In the genomic region with DNA sequence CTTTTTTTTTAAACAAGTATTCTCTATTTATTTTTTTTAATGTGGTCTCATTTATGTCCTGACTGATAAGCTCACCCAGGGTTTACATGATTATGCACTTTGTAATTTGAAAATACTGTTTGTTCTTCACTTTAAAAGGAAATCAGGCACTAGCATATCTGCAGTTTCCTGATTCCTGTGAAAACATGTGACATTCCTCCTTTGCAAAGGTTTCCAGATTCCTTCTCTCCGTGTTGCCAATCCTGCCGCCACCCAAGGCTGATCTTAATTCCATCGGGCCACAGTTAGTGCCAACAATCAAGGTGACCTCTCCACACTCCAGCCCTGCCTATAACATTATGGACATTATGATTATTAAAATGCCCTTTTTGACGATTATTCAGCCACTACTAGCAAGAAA, we compare ENCODE assay signal across 20 cellular contexts.
A peak's percentile ranks its signal among the peaks of the same experiment; 100 is the strongest.
DNase-seq lines count a peak whose midpoint lies in the region; ATAC-seq, FAIRE-seq and TF ChIP-seq lines count a peak whose summit lies in the region.
"Had no signal": no experiment of that assay in that cellular context is flagged by ENCODE, and none has a peak within 500 bp of the region (broad histone marks: within the 10 kb centered on the region; RNA-seq: fewer than 3 reads in every experiment).

No MANE protein-coding gene starts in this region.

- ATAC-seq in IMR-90 (ENCODE audit: low read depth) (peak; percentile 34), body of pancreas (peak; percentile 85)
- ATAC-seq: naive thymus-derived CD4-positive, alpha-beta T cell; stimulated activated effector memory CD8-positive, alpha-beta T cell treated with anti-CD3 and anti-CD28 coated beads, Interleukin-12 subunit alpha, Interleukin-12 subunit beta, amount 100 ng/mL, for 72 hours had no signal

- in situ Hi-C loops in IMR-90 (cut with MboI; ENCODE audit: low sequenced_read_pairs), result no loop called here

- H3K36me3 Mint-ChIP-seq in activated T-helper 1 cell treated with anti-CD3 and anti-CD28 coated beads, Interleukin-12 subunit alpha, Interleukin-12 subunit beta, Interleukin-2, Interleukin-4 antibody, amounts not matched to agents 30 ng/mL and 10 ng/mL and 1 ng/mL, durations not matched to agents 14 hours and 24 hours and 36 hours (ENCODE audit: low read depth), result no peaks in the 10 kb centered on the region
- H3K36me3 Mint-ChIP-seq: naive thymus-derived CD4-positive, alpha-beta T cell; stimulated activated effector memory CD8-positive, alpha-beta T cell treated with anti-CD3 and anti-CD28 coated beads, Interleukin-12 subunit alpha, Interleukin-12 subunit beta, amount 100 ng/mL, for 72 hours had no signal

- H3K27me3 Mint-ChIP-seq in activated T-helper 1 cell treated with anti-CD3 and anti-CD28 coated beads, Interleukin-12 subunit alpha, Interleukin-12 subunit beta, Interleukin-2, Interleukin-4 antibody, amounts not matched to agents 30 ng/mL and 10 ng/mL and 1 ng/mL, durations not matched to agents 14 hours and 24 hours and 36 hours (ENCODE audit: insufficient read depth), result no peaks in the 10 kb centered on the region
- H3K27me3 Mint-ChIP-seq: B cell; naive thymus-derived CD4-positive, alpha-beta T cell had no signal

- no peak overlapping the region for H3K9ac ChIP-seq in IMR-90 (ENCODE audit: low read depth, low read length)
- no peak overlapping the region for H3K9ac ChIP-seq in keratinocyte (ENCODE audit: control insufficient read depth, extremely low read depth, insufficient read depth, low read length)
- H3K9ac ChIP-seq in SK-N-SH, result no peak overlapping the region

- H3K9me3 ChIP-seq in IMR-90 (ENCODE audit: control insufficient read depth, insufficient read depth, low read length) (no peaks in the 10 kb centered on the region), body of pancreas (no peaks in the 10 kb centered on the region), keratinocyte (ENCODE audit: control insufficient read depth, low read depth, low read length) (no peaks in the 10 kb centered on the region), SK-N-SH (no peaks in the 10 kb centered on the region)
- H3K9me3 ChIP-seq: tibial artery had no signal

- H3K56ac ChIP-seq in IMR-90 (ENCODE audit: extremely low read depth, insufficient read depth, low read length), result no peak overlapping the region

- no peak overlapping the region for H3K27ac ChIP-seq in IMR-90 (ENCODE audit: insufficient read depth, low read length)
- H3K27ac ChIP-seq in body of pancreas, result peak overlapping the region in 3 of 4 donors; percentile 10 to 61 (median 51)
- H3K27ac ChIP-seq in keratinocyte (ENCODE audit: control insufficient read depth, insufficient read depth, low read length), result peak overlapping the region; percentile 16
- H3K27ac ChIP-seq in SK-N-SH (ENCODE audit: low read depth in 2 of 2, low read length in 1 of 2), result no peak overlapping the region

- no peak overlapping the region for H2BK120ac ChIP-seq in IMR-90 (ENCODE audit: low read depth, low read length)

- H3K9me2 ChIP-seq in SK-N-SH, result no peaks in the 10 kb centered on the region

- H3K14ac ChIP-seq in IMR-90 (replicated peaks; ENCODE audit: low read depth, low read length), result no peak overlapping the region

- H3K4me3 ChIP-seq in IMR-90 (ENCODE audit: insufficient read depth, low read depth, low read length), result no peak overlapping the region
- no peak overlapping the region for H3K4me3 ChIP-seq in body of pancreas
- no peak overlapping the region for H3K4me3 ChIP-seq in keratinocyte (ENCODE audit: control insufficient read depth in 2 of 3, extremely low read depth in 1 of 3, insufficient read depth in 2 of 3, low read depth in 1 of 3, low read length in 3 of 3)
- no peak overlapping the region for H3K4me3 ChIP-seq in retinal pigment epithelial cell (ENCODE audit: low read length)
- H3K4me3 ChIP-seq in SK-N-SH (ENCODE audit: low read depth in 2 of 2, low read length in 1 of 2), result no peak overlapping the region
- H3K4me3 ChIP-seq: tibial artery had no signal

- no peak for TF ChIP-seq EP300 in SK-N-SH (IDR thresholded peaks at IDR 0.05; ENCODE audit: borderline replicate concordance in 1 of 2, low read depth in 1 of 2, low read length in 1 of 2)

- no peak overlapping the region for H2BK15ac ChIP-seq in IMR-90 (ENCODE audit: low read depth, low read length)

- peak; percentile 13 for FAIRE-seq in keratinocyte (lab: Jason Lieb, UNC)
- FAIRE-seq: GM12892 had no signal

- no peak overlapping the region for H3K27ac Mint-ChIP-seq in activated T-helper 1 cell treated with anti-CD3 and anti-CD28 coated beads, Interleukin-12 subunit alpha, Interleukin-12 subunit beta, Interleukin-2, Interleukin-4 antibody, amounts not matched to agents 30 ng/mL and 10 ng/mL and 1 ng/mL, durations not matched to agents 14 hours and 24 hours and 36 hours
- H3K27ac Mint-ChIP-seq: B cell; naive thymus-derived CD4-positive, alpha-beta T cell; stimulated activated effector memory CD8-positive, alpha-beta T cell treated with anti-CD3 and anti-CD28 coated beads, Interleukin-12 subunit alpha, Interleukin-12 subunit beta, amount 100 ng/mL, for 72 hours had no signal

- no CpG with 5 or more reads among the region's 4 CpGs for WGBS in IMR-90 (ENCODE audit: extremely low coverage in 2 of 2, insufficient read length in 1 of 2), 2 experiments
- 11 to 19% methylated on average over 4 of the region's 4 CpGs for WGBS in body of pancreas, 2 donors
- 67% methylated on average over 4 of the region's 4 CpGs for WGBS in SK-N-SH (ENCODE audit: low lambda C conversion rate)

- no peak overlapping the region for H2AK5ac ChIP-seq in IMR-90 (ENCODE audit: low read depth, low read length)

- H3K9me3 Mint-ChIP-seq in activated T-helper 1 cell treated with anti-CD3 and anti-CD28 coated beads, Interleukin-12 subunit alpha, Interleukin-12 subunit beta, Interleukin-2, Interleukin-4 antibody, amounts not matched to agents 30 ng/mL and 10 ng/mL and 1 ng/mL, durations not matched to agents 14 hours and 24 hours and 36 hours, result no peaks in the 10 kb centered on the region

- dilution Hi-C loops in IMR-90 (cut with HindIII; ENCODE audit: low sequenced_read_pairs, unreplicated experiment) (no loop called here), keratinocyte (cut with MboI; ENCODE audit: extremely low pct_ligation_motif_present, low sequenced_read_pairs) (no loop called here)

- no TSS peak for BruUV-seq in IMR-90 (replicated peaks; lab: Mats Ljungman, UMichigan)

- DNase-seq in IMR-90 (peak; percentile 11), body of pancreas (peak; percentile 8 to 28 (median 12)), keratinocyte (ENCODE audit: low read depth, low spot score) (no peak), retinal pigment epithelial cell (ENCODE audit: low read depth) (peak; percentile 77), SK-N-SH (no peak), EL (no peak), T-helper 2 cell (no peak)
- no peak for DNase-seq in activated T-helper 1 cell treated with anti-CD3 and anti-CD28 coated beads, Interleukin-12 subunit alpha, Interleukin-12 subunit beta, Interleukin-2, Interleukin-4 antibody, amounts not matched to agents 30 ng/mL and 10 ng/mL and 1 ng/mL, durations not matched to agents 14 hours and 24 hours and 36 hours (ENCODE audit: low spot score)
- DNase-seq: activated naive CD4-positive, alpha-beta T cell treated with anti-CD3 and anti-CD28 coated beads, Interleukin-2, amount 50 U/mL, for 16 hours; GF-D8; naive thymus-derived CD4-positive, alpha-beta T cell; NCI-H2029 treated with DMSO at 0.1 percent for 48 hours; NCI-H510A; SIG-M5; stimulated activated CD4-positive, alpha-beta T cell treated with anti-CD3 and anti-CD28 coated beads, Interleukin-12 subunit alpha, Interleukin-12 subunit beta, amount 100 ng/mL, for 4 hours; T1000; tibial artery had no signal

- H3K18ac ChIP-seq in IMR-90 (ENCODE audit: low read depth, low read length), result peak overlapping the region; percentile 3; the same call in 1 of the 2 replicates

- H3K4me1 ChIP-seq in IMR-90 (ENCODE audit: control insufficient read depth, insufficient read depth, low read length), result peaks cover 3% of the 10 kb centered on the region; the same call in 1 of the 2 replicates
- no peaks in the 10 kb centered on the region for H3K4me1 ChIP-seq in body of pancreas
- H3K4me1 ChIP-seq in keratinocyte (ENCODE audit: control insufficient read depth, extremely low read depth, insufficient read depth, low read length), result peaks cover 18% of the 10 kb centered on the region
- no peaks in the 10 kb centered on the region; a peak in 1 of 4 replicates for H3K4me1 ChIP-seq in SK-N-SH (ENCODE audit: control insufficient read depth in 1 of 2, insufficient read depth in 2 of 2, low read depth in 1 of 2, low read length in 1 of 2)

- H4K8ac ChIP-seq in IMR-90 (ENCODE audit: low read depth in 2 of 2, low read length in 2 of 2), result 0 out of 4 replicates have a peak overlapping the region, but pooled peaks have one; percentile 17 to 44

- H2BK20ac ChIP-seq in IMR-90 (ENCODE audit: low read depth, low read length), result no peak overlapping the region

- CTCF ChIA-PET in IMR-90 (lab: Yijun Ruan, JAX) (no interaction called here), SK-N-SH (lab: Yijun Ruan, JAX) (no interaction called here)

- no peaks in the 10 kb centered on the region for H3K27me3 ChIP-seq in IMR-90 (ENCODE audit: control insufficient read depth, insufficient read depth, low read length)
- H3K27me3 ChIP-seq in body of pancreas, result no peaks in the 10 kb centered on the region
- H3K27me3 ChIP-seq in keratinocyte (ENCODE audit: control insufficient read depth, extremely low read depth, insufficient read depth, low read length), result no peaks in the 10 kb centered on the region
- no peaks in the 10 kb centered on the region for H3K27me3 ChIP-seq in SK-N-SH (ENCODE audit: insufficient read depth)
- H3K27me3 ChIP-seq: tibial artery had no signal

- peak overlapping the region; percentile 2; the same call in 1 of the 2 replicates for H4K5ac ChIP-seq in IMR-90 (ENCODE audit: low read depth, low read length)

- no peak overlapping the region for H2BK5ac ChIP-seq in IMR-90 (ENCODE audit: low read depth, low read length, poor library complexity, severe bottlenecking)

- no peaks in the 10 kb centered on the region for H3K4me1 Mint-ChIP-seq in activated T-helper 1 cell treated with anti-CD3 and anti-CD28 coated beads, Interleukin-12 subunit alpha, Interleukin-12 subunit beta, Interleukin-2, Interleukin-4 antibody, amounts not matched to agents 30 ng/mL and 10 ng/mL and 1 ng/mL, durations not matched to agents 14 hours and 24 hours and 36 hours (ENCODE audit: low read depth)
- H3K4me1 Mint-ChIP-seq: B cell; naive thymus-derived CD4-positive, alpha-beta T cell; stimulated activated effector memory CD8-positive, alpha-beta T cell treated with anti-CD3 and anti-CD28 coated beads, Interleukin-12 subunit alpha, Interleukin-12 subunit beta, amount 100 ng/mL, for 72 hours had no signal

- no peak overlapping the region for H3K4me3 Mint-ChIP-seq in activated T-helper 1 cell treated with anti-CD3 and anti-CD28 coated beads, Interleukin-12 subunit alpha, Interleukin-12 subunit beta, Interleukin-2, Interleukin-4 antibody, amounts not matched to agents 30 ng/mL and 10 ng/mL and 1 ng/mL, durations not matched to agents 14 hours and 24 hours and 36 hours
- H3K4me3 Mint-ChIP-seq: B cell; naive thymus-derived CD4-positive, alpha-beta T cell; stimulated activated effector memory CD8-positive, alpha-beta T cell treated with anti-CD3 and anti-CD28 coated beads, Interleukin-12 subunit alpha, Interleukin-12 subunit beta, amount 100 ng/mL, for 72 hours had no signal

- no peak overlapping the region for H3K4ac ChIP-seq in IMR-90 (ENCODE audit: low read depth, low read length)

- TF ChIP-seq POLR2A in IMR-90 (IDR thresholded peaks at IDR 0.05; ENCODE audit: low read depth, low read length) (no peak), body of pancreas (IDR thresholded peaks at IDR 0.05) (no peak)

- no peaks in the 10 kb centered on the region for H3K79me1 ChIP-seq in IMR-90 (ENCODE audit: low read depth in 1 of 2, low read length in 2 of 2)

- TF ChIP-seq CTCF in IMR-90 (conservative IDR thresholded peaks at IDR 0.05; ENCODE audit: low read depth, low read length) (no peak), body of pancreas (IDR thresholded peaks at IDR 0.05) (no peak), keratinocyte (optimal IDR thresholded peaks at IDR 0.05 in 1 of 3, IDR thresholded peaks at IDR 0.05 in 1 of 3, conservative IDR thresholded peaks at IDR 0.05 in 1 of 3; ENCODE audit: extremely low read depth in 1 of 3, insufficient read depth in 2 of 3, low read length in 3 of 3) (no peak), retinal pigment epithelial cell (conservative IDR thresholded peaks at IDR 0.05; ENCODE audit: low read depth, low read length) (no peak), SK-N-SH (IDR thresholded peaks at IDR 0.05) (no peak)

- no peak overlapping the region for H2AK9ac ChIP-seq in IMR-90 (replicated peaks; ENCODE audit: low read depth, low read length, poor library complexity)

- H3K4me2 ChIP-seq in IMR-90 (ENCODE audit: low read depth, low read length) (no peak overlapping the region), keratinocyte (ENCODE audit: control insufficient read depth, extremely low read depth, insufficient read depth, low read depth, low read length) (peak overlapping the region; percentile 42), SK-N-SH (no peak overlapping the region)

- POLR2A ChIA-PET in IMR-90 (lab: Charles Lee; ENCODE audit: unreplicated experiment), result no interaction called here
- POLR2A ChIA-PET in SK-N-SH (lab: Yijun Ruan, JAX), result no interaction called here

- H3K36me3 ChIP-seq in IMR-90 (ENCODE audit: control insufficient read depth, insufficient read depth, low read length), result no peaks in the 10 kb centered on the region
- no peaks in the 10 kb centered on the region for H3K36me3 ChIP-seq in body of pancreas (replicated peaks in 1 of 2; ENCODE audit: insufficient read depth in 1 of 2, low read depth in 2 of 2)
- H3K36me3 ChIP-seq in keratinocyte (ENCODE audit: control insufficient read depth in 2 of 2, extremely low read depth in 1 of 2, insufficient read depth in 2 of 2, low read length in 2 of 2), result no peaks in the 10 kb centered on the region
- no peaks in the 10 kb centered on the region for H3K36me3 ChIP-seq in SK-N-SH (replicated peaks in 1 of 2; ENCODE audit: control insufficient read depth in 1 of 2, insufficient read depth in 2 of 2, low read length in 1 of 2)
- H3K36me3 ChIP-seq: tibial artery had no signal

- H3K23ac ChIP-seq in IMR-90 (ENCODE audit: low read depth, low read length), result no peak overlapping the region

- no peak overlapping the region for H4K91ac ChIP-seq in IMR-90 (ENCODE audit: insufficient read depth, low read depth, low read length)

- H4K20me1 ChIP-seq in IMR-90 (ENCODE audit: insufficient read depth, low read length) (no peaks in the 10 kb centered on the region), keratinocyte (ENCODE audit: control insufficient read depth, extremely low read depth, insufficient read depth, low read length) (no peaks in the 10 kb centered on the region), SK-N-SH (ENCODE audit: insufficient read depth) (no peaks in the 10 kb centered on the region)

- H2AFZ ChIP-seq in IMR-90 (replicated peaks; ENCODE audit: low read length, poor library complexity) (no peak overlapping the region), keratinocyte (ENCODE audit: control insufficient read depth, low read length) (peak overlapping the region; percentile 77), SK-N-SH (ENCODE audit: low read depth) (no peak overlapping the region)

- no peaks in the 10 kb centered on the region for H3K79me2 ChIP-seq in keratinocyte (ENCODE audit: control insufficient read depth, insufficient read depth, low read length)
- no peaks in the 10 kb centered on the region for H3K79me2 ChIP-seq in SK-N-SH (ENCODE audit: insufficient read depth)

- H3F3A ChIP-seq in SK-N-SH (replicated peaks; ENCODE audit: insufficient read depth), result no peaks in the 10 kb centered on the region

- TF ChIP-seq RAD21 in IMR-90 (IDR thresholded peaks at IDR 0.05; ENCODE audit: low read length) (no peak), SK-N-SH (IDR thresholded peaks at IDR 0.05; ENCODE audit: low read length) (no peak)

- intact Hi-C loops in IMR-90 (cut with micrococcal nuclease), result loop anchor here (5.0 kb wide), 2 partner anchors 67 to 223 kb away; a partner anchor contains a TSS
- intact Hi-C loops in body of pancreas (cut with DNase I), result no loop called here
- intact Hi-C loops in activated T-helper 1 cell treated with anti-CD3 and anti-CD28 coated beads, Interleukin-12 subunit alpha, Interleukin-12 subunit beta, Interleukin-2, Interleukin-4 antibody, amounts not matched to agents 30 ng/mL and 10 ng/mL and 1 ng/mL, durations not matched to agents 14 hours and 24 hours and 36 hours (cut with micrococcal nuclease), result no loop called here

- H3K9me1 ChIP-seq in IMR-90 (ENCODE audit: insufficient read depth, low read length) (no peaks in the 10 kb centered on the region), keratinocyte (ENCODE audit: control insufficient read depth, extremely low read depth, insufficient read depth, low read length) (no peaks in the 10 kb centered on the region)

Comparison
In these comparisons a context has a peak if more than half of its experiments do, and no peak if none do; other contexts are left out.
1. DNase-seq: peak in IMR-90 (single experiment), body of pancreas (4 of 4) and retinal pigment epithelial cell (single experiment); none in keratinocyte (single experiment), SK-N-SH (single experiment), EL (single experiment), T-helper 2 cell (0 of 5) and activated T-helper 1 cell treated with anti-CD3 and anti-CD28 coated beads, Interleukin-12 subunit alpha, Interleukin-12 subunit beta, Interleukin-2, Interleukin-4 antibody, amounts not matched to agents 30 ng/mL and 10 ng/mL and 1 ng/mL, durations not matched to agents 14 hours and 24 hours and 36 hours (single experiment).
2. H3K27ac ChIP-seq: peak in body of pancreas (3 of 4) and keratinocyte (single experiment); none in IMR-90 (single experiment) and SK-N-SH (0 of 2).